Comparison of ENCODE assay signal across 18 cellular contexts in genomic region chr13:19665427-19665859, GRCh38. TPM values are rescaled to one million over a fixed set of nuclear protein-coding genes. Genes with fewer than 3 reads are reported as not detected.
A peak's percentile ranks its signal among the peaks of the same experiment; 100 is the strongest.
DNase-seq lines count a peak whose midpoint lies in the region; ATAC-seq, FAIRE-seq and TF ChIP-seq lines count a peak whose summit lies in the region.
"Had no signal": no experiment of that assay in that cellular context is flagged by ENCODE, and none has a peak within 500 bp of the region (broad histone marks: within the 10 kb centered on the region; RNA-seq: fewer than 3 reads in every experiment).

No MANE protein-coding gene starts in this region.

- CTCF ChIA-PET in HepG2 (lab: Yijun Ruan, JAX; ENCODE audit: low intra/inter-chr PET ratio, low total read pairs), result no interaction called here
- CTCF ChIA-PET in activated CD4-positive, alpha-beta memory T cell treated with anti-CD3 and anti-CD28 coated beads for 36 hours (lab: Charles Lee), result no interaction called here

- no peak for FAIRE-seq in HepG2 (lab: Jason Lieb, UNC)
- FAIRE-seq: urothelium cell line had no signal

- no peak overlapping the region for H3K4me3 Mint-ChIP-seq in effector memory CD8-positive, alpha-beta T cell
- no peak overlapping the region for H3K4me3 Mint-ChIP-seq in stimulated activated naive CD8-positive, alpha-beta T cell treated with anti-CD3 and anti-CD28 coated beads, Interleukin-15, amount 100 ng/mL, for 72 hours
- H3K4me3 Mint-ChIP-seq in activated CD4-positive, alpha-beta memory T cell treated with anti-CD3 and anti-CD28 coated beads for 36 hours, result no peak overlapping the region
- H3K4me3 Mint-ChIP-seq: CD4-positive, alpha-beta memory T cell; central memory CD8-positive, alpha-beta T cell; T-helper 2 cell treated with Interferon-gamma antibody and Interleukin-4, amounts not matched to agents 5 μg/mL and 100 μg/mL, for 36 hours had no signal

- ATAC-seq in activated naive CD4-positive, alpha-beta T cell treated with anti-CD3 and anti-CD28 coated beads, Interleukin-2, amount 50 U/mL, for 72 hours, result peak in 1 of 2 donors; percentile 16
- ATAC-seq in effector memory CD8-positive, alpha-beta T cell (replicated peaks), result no peak
- peak; percentile 47 for ATAC-seq in HepG2
- peak; percentile 32 for ATAC-seq in stimulated activated naive CD8-positive, alpha-beta T cell treated with anti-CD3 and anti-CD28 coated beads, Interleukin-15, amount 100 ng/mL, for 72 hours

- TF ChIP-seq RAD21 in HepG2 (CRISPR knock-in tag; IDR thresholded peaks at IDR 0.05), result no peak

- H3K9ac ChIP-seq in HepG2 (ENCODE audit: insufficient read depth, low read depth, low read length), result no peak overlapping the region

- no peaks in the 10 kb centered on the region for H3K27me3 ChIP-seq in HepG2 (ENCODE audit: control insufficient read depth in 1 of 2, insufficient read depth in 2 of 2, low read length in 2 of 2)

- H3K36me3 Mint-ChIP-seq in activated naive CD4-positive, alpha-beta T cell treated with anti-CD3 and anti-CD28 coated beads, Interleukin-2, amount 50 U/mL, for 72 hours, result peaks cover 10 to 20% of the 10 kb centered on the region in 2 donors
- peaks cover 79% of the 10 kb centered on the region for H3K36me3 Mint-ChIP-seq in effector memory CD8-positive, alpha-beta T cell (ENCODE audit: insufficient read depth)
- H3K36me3 Mint-ChIP-seq in activated CD4-positive, alpha-beta memory T cell treated with anti-CD3 and anti-CD28 coated beads for 36 hours, result peaks cover 64% of the 10 kb centered on the region
- H3K36me3 Mint-ChIP-seq: IgD-negative memory B cell had no signal

- no peaks in the 10 kb centered on the region for H3K4me1 ChIP-seq in HepG2 (ENCODE audit: insufficient read depth, low read length)
- H3K4me1 ChIP-seq: HAP-1 had no signal

- no peaks in the 10 kb centered on the region for H4K20me1 ChIP-seq in HepG2 (ENCODE audit: insufficient read depth, low read length)

- in situ Hi-C loops in HepG2 (cut with HindIII; ENCODE audit: extremely low pct_ligation_motif_present, low pct_unique_long_range_greater_than_20kb), result no loop called here

- no peak overlapping the region for H2AFZ ChIP-seq in HepG2 (ENCODE audit: low read length)

- 100% methylated on average over 5 of the region's 14 CpGs for WGBS in HepG2 (ENCODE audit: low lambda C conversion rate)

- H3K4me3 ChIP-seq in HepG2 (replicated peaks in 1 of 3; ENCODE audit: insufficient read depth in 1 of 3, low read depth in 2 of 3, low read length in 3 of 3), result no peak overlapping the region
- H3K4me3 ChIP-seq: HAP-1 had no signal

- peak overlapping the region; percentile 27 to 55 for H3K27ac Mint-ChIP-seq in activated naive CD4-positive, alpha-beta T cell treated with anti-CD3 and anti-CD28 coated beads, Interleukin-2, amount 50 U/mL, for 72 hours
- peak overlapping the region; percentile 62 to 78 for H3K27ac Mint-ChIP-seq in effector memory CD8-positive, alpha-beta T cell
- peak overlapping the region in 1 of 2 donors; percentile 61 for H3K27ac Mint-ChIP-seq in stimulated activated naive CD8-positive, alpha-beta T cell treated with anti-CD3 and anti-CD28 coated beads, Interleukin-15, amount 100 ng/mL, for 72 hours
- no peak overlapping the region for H3K27ac Mint-ChIP-seq in activated CD4-positive, alpha-beta memory T cell treated with anti-CD3 and anti-CD28 coated beads for 36 hours
- H3K27ac Mint-ChIP-seq: T-helper 2 cell treated with Interferon-gamma antibody and Interleukin-4, amounts not matched to agents 5 μg/mL and 100 μg/mL, for 36 hours had no signal

- intact Hi-C loops in HepG2 (cut with micrococcal nuclease; ENCODE audit: unreplicated experiment), result no loop called here
- intact Hi-C loops in activated CD4-positive, alpha-beta memory T cell treated with anti-CD3 and anti-CD28 coated beads for 36 hours (cut with micrococcal nuclease), result no loop called here

- BruUV-seq in HepG2 (replicated peaks; lab: Mats Ljungman, UMichigan), result no TSS peak

- no peak for TF ChIP-seq POLR2A in HepG2 (IDR thresholded peaks at IDR 0.05; ENCODE audit: insufficient read depth in 1 of 2, low read depth in 2 of 2, low read length in 2 of 2)

- DNase-seq in activated naive CD4-positive, alpha-beta T cell treated with anti-CD3 and anti-CD28 coated beads, Interleukin-2, amount 50 U/mL, for 72 hours (ENCODE audit: low spot score in 2 of 2), result no peak
- no peak for DNase-seq in activated naive CD4-positive, alpha-beta T cell (lab: John Stamatoyannopoulos, UW)
- no peak for DNase-seq in effector memory CD8-positive, alpha-beta T cell
- DNase-seq in HepG2 (ENCODE audit: low spot score) (no peak), cerebellar cortex (ENCODE audit: low spot score) (no peak), KG1 (lab: John Stamatoyannopoulos, UW) (no peak)
- DNase-seq in stimulated activated naive CD8-positive, alpha-beta T cell treated with anti-CD3 and anti-CD28 coated beads, Interleukin-15, amount 100 ng/mL, for 72 hours, result no peak
- DNase-seq in activated CD4-positive, alpha-beta memory T cell treated with anti-CD3 and anti-CD28 coated beads for 36 hours, result no peak
- DNase-seq: CD4-positive, alpha-beta memory T cell; mammary epithelial cell; NCI-H2171 treated with DMSO at 0.1 percent for 48 hours; SHP77 treated with DMSO at 0.1 percent for 48 hours; stimulated activated CD4-positive, alpha-beta T cell treated with anti-CD3 and anti-CD28 coated beads, Interleukin-4, amount 100 ng/mL, for 4 hours had no signal

- H3K4me1 Mint-ChIP-seq in effector memory CD8-positive, alpha-beta T cell (ENCODE audit: low read depth in 2 of 2), result peaks cover 7 to 11% of the 10 kb centered on the region in 2 donors
- H3K4me1 Mint-ChIP-seq in stimulated activated naive CD8-positive, alpha-beta T cell treated with anti-CD3 and anti-CD28 coated beads, Interleukin-15, amount 100 ng/mL, for 72 hours, result peaks cover 19% of the 10 kb centered on the region
- H3K4me1 Mint-ChIP-seq in activated CD4-positive, alpha-beta memory T cell treated with anti-CD3 and anti-CD28 coated beads for 36 hours (ENCODE audit: low read depth), result no peaks in the 10 kb centered on the region

- no peaks in the 10 kb centered on the region for H3K79me2 ChIP-seq in HepG2 (ENCODE audit: insufficient read depth, low read length)

- no peaks in the 10 kb centered on the region for H3K9me3 Mint-ChIP-seq in activated naive CD4-positive, alpha-beta T cell treated with anti-CD3 and anti-CD28 coated beads, Interleukin-2, amount 50 U/mL, for 72 hours
- no peaks in the 10 kb centered on the region for H3K9me3 Mint-ChIP-seq in effector memory CD8-positive, alpha-beta T cell
- H3K9me3 Mint-ChIP-seq in stimulated activated naive CD8-positive, alpha-beta T cell treated with anti-CD3 and anti-CD28 coated beads, Interleukin-15, amount 100 ng/mL, for 72 hours, result no peaks in the 10 kb centered on the region
- no peaks in the 10 kb centered on the region for H3K9me3 Mint-ChIP-seq in activated CD4-positive, alpha-beta memory T cell treated with anti-CD3 and anti-CD28 coated beads for 36 hours
- H3K9me3 Mint-ChIP-seq: central memory CD8-positive, alpha-beta T cell; IgD-negative memory B cell; T-helper 2 cell treated with Interferon-gamma antibody and Interleukin-4, amounts not matched to agents 5 μg/mL and 100 μg/mL, for 36 hours had no signal

- TF ChIP-seq EP300 in HepG2 (IDR thresholded peaks at IDR 0.05; ENCODE audit: low read depth in 2 of 2, low read length in 2 of 2), result no peak
- no peak for TF ChIP-seq EP300 in HepG2 (CRISPR knock-in tag; IDR thresholded peaks at IDR 0.05; ENCODE audit: borderline replicate concordance)

- H3K9me3 ChIP-seq in HepG2 (ENCODE audit: low read length), result no peaks in the 10 kb centered on the region
- H3K9me3 ChIP-seq: HAP-1 had no signal

- POLR2A ChIA-PET in HepG2 (lab: Yijun Ruan, JAX), result no interaction called here
- POLR2A ChIA-PET in activated CD4-positive, alpha-beta memory T cell treated with anti-CD3 and anti-CD28 coated beads for 36 hours (lab: Charles Lee), result no interaction called here

- H3K4me2 ChIP-seq in HepG2 (ENCODE audit: low read depth, low read length), result no peak overlapping the region

- H3K27me3 Mint-ChIP-seq in effector memory CD8-positive, alpha-beta T cell, result no peaks in the 10 kb centered on the region
- H3K27me3 Mint-ChIP-seq in stimulated activated naive CD8-positive, alpha-beta T cell treated with anti-CD3 and anti-CD28 coated beads, Interleukin-15, amount 100 ng/mL, for 72 hours, result no peaks in the 10 kb centered on the region
- H3K27me3 Mint-ChIP-seq in activated CD4-positive, alpha-beta memory T cell treated with anti-CD3 and anti-CD28 coated beads for 36 hours, result no peaks in the 10 kb centered on the region
- H3K27me3 Mint-ChIP-seq: CD4-positive, alpha-beta memory T cell; central memory CD8-positive, alpha-beta T cell; IgD-negative memory B cell had no signal

- no peak overlapping the region for H3K27ac ChIP-seq in HepG2 (ENCODE audit: extremely low read length, insufficient read depth, low read length)

- no peak for TF ChIP-seq CTCF in HepG2 (CRISPR knock-in tag; IDR thresholded peaks at IDR 0.05)

- H3K36me3 ChIP-seq in HepG2 (replicated peaks in 1 of 2; ENCODE audit: control insufficient read depth in 1 of 2, insufficient read depth in 2 of 2, low read length in 2 of 2), result peaks cover 15 to 63% of the 10 kb centered on the region in 2 experiments

RNA-seq across cellular contexts. Expression of gene MPHOSPH8, which starts 32.0 kb away (rescaled TPM):
- 10 to 100 TPM; 24.6 to 39.8 TPM for total RNA-seq in activated naive CD4-positive, alpha-beta T cell treated with anti-CD3 and anti-CD28 coated beads, Interleukin-2, amount 50 U/mL, for 72 hours
- total RNA-seq in HepG2 (2016; rRNA removed; fragmentation: Illumina TruSeq; extraction: Trizol), result 20.9 and 27.6 TPM in 2 replicates
- 5.8 and 6.9 TPM in 2 replicates for total RNA-seq in HepG2 (2016; cell fraction: cytosol; rRNA removed; fragmentation: Illumina TruSeq; extraction: Trizol; ENCODE audit: low read depth)
- total RNA-seq in HepG2 (2016; cell fraction: insoluble cytoplasmic fraction; rRNA removed; fragmentation: Illumina TruSeq; extraction: Trizol), result 20.3 and 27.2 TPM in 2 replicates
- 9.7 and 10.4 TPM in 2 replicates for total RNA-seq in HepG2 (2016; cell fraction: membrane; rRNA removed; fragmentation: Illumina TruSeq; extraction: Trizol)
- 18.4 and 21.3 TPM in 2 replicates for total RNA-seq in HepG2 (2016; cell fraction: nucleus; rRNA removed; fragmentation: Illumina TruSeq; extraction: Trizol)
- polyA plus RNA-seq in HepG2 (2011; rRNA removed), result 17.3 and 17.8 TPM in 2 replicates
- 6.9 and 9.8 TPM in 2 replicates for polyA plus RNA-seq in HepG2 (2011; cell fraction: cytosol; rRNA removed)
- polyA plus RNA-seq in HepG2 (2011; cell fraction: nucleus; rRNA removed), result 25.9 and 34.4 TPM in 2 replicates
- 26.5 and 26.8 TPM in 2 replicates for polyA plus RNA-seq in HepG2 (2012)
- polyA plus RNA-seq in HepG2 (2016; cell fraction: cytosol; fragmentation: Illumina TruSeq; extraction: Trizol; ENCODE audit: low read depth), result 1.7 and 2.0 TPM in 2 replicates
- polyA plus RNA-seq in HepG2 (2016; cell fraction: insoluble cytoplasmic fraction; fragmentation: Illumina TruSeq; extraction: Trizol; ENCODE audit: low read depth), result 26.1 and 27.7 TPM in 2 replicates
- polyA plus RNA-seq in HepG2 (2016; cell fraction: membrane; fragmentation: Illumina TruSeq; extraction: Trizol; ENCODE audit: low read depth), result 3.9 and 4.4 TPM in 2 replicates
- polyA plus RNA-seq in HepG2 (2016; cell fraction: nucleus; fragmentation: Illumina TruSeq; extraction: Trizol; ENCODE audit: insufficient read depth, low read depth), result 40.7 and 42.0 TPM in 2 replicates
- polyA minus RNA-seq in HepG2 (2011; rRNA and poly(A)+ RNA removed; ENCODE audit: low replicate concordance), result 3.8 and 8.2 TPM in 2 replicates
- 4.9 and 8.0 TPM in 2 replicates for polyA minus RNA-seq in HepG2 (2011; cell fraction: cytosol; rRNA and poly(A)+ RNA removed)
- 19.4 and 29.7 TPM in 2 replicates for polyA minus RNA-seq in HepG2 (2011; cell fraction: nucleus; rRNA and poly(A)+ RNA removed)
- total RNA-seq in activated CD4-positive, alpha-beta memory T cell treated with anti-CD3 and anti-CD28 coated beads for 36 hours, result 10 to 100 TPM; 32.6 to 37.6 TPM
